In genomic region chr17:7329360-7330098, GRCh38 we compare ENCODE assay signal across 8 cellular contexts. TPM values are rescaled to one million over a fixed set of nuclear protein-coding genes. Genes with fewer than 3 reads are reported as not detected.
DNase-seq lines count a peak whose midpoint lies in the region; ATAC-seq and TF ChIP-seq lines count a peak whose summit lies in the region.

No MANE protein-coding gene starts in this region.

- peak in 1 of 2 donors; percentile 66 for TF ChIP-seq POLR2A in suprapubic skin (IDR thresholded peaks at IDR 0.05)

- CTCF ChIA-PET in SK-N-SH (lab: Yijun Ruan, JAX): interaction anchor here (0.8 to 2.3 kb wide), 11 partner anchors 11 to 284 kb away, joined by 3 to 8 read pairs (median 4); partner anchors contain the start of genes KCTD11 and TMEM95

- ATAC-seq in HG02571 (IDR thresholded peaks at IDR 0.05; ENCODE audit: unreplicated experiment): peak; percentile 53
- peak; percentile 63 to 76 for ATAC-seq in activated naive CD4-positive, alpha-beta T cell treated with anti-CD3 and anti-CD28 coated beads, Interleukin-2, amount 50 U/mL, for 72 hours

- peak; percentile 100 for DNase-seq in GM06990 (ENCODE audit: extremely low read depth, insufficient read length)
- DNase-seq in NCI-H1092 (lab: John Stamatoyannopoulos, UW): peak; percentile 100
- peak; percentile 97 for DNase-seq in SK-N-SH
- peak; percentile 94 to 95 for DNase-seq in activated naive CD4-positive, alpha-beta T cell treated with anti-CD3 and anti-CD28 coated beads, Interleukin-2, amount 50 U/mL, for 72 hours (ENCODE audit: low spot score in 2 of 2)
- peak; percentile 98 for DNase-seq in globus pallidus (ENCODE audit: low spot score)
- DNase-seq in nucleus accumbens (lab: John Stamatoyannopoulos, UW): peak; percentile 65 to 100 (median 96)
- DNase-seq in suprapubic skin (ENCODE audit: low spot score in 2 of 2): peak; percentile 98

- H3K27me3 ChIP-seq in GM06990 (replicated peaks; ENCODE audit: control insufficient read depth, insufficient read depth, low read length): no peaks in the 10 kb centered on the region
- no peaks in the 10 kb centered on the region; the same call in 1 of the 2 replicates for H3K27me3 ChIP-seq in SK-N-SH (ENCODE audit: insufficient read depth)
- H3K27me3 ChIP-seq in suprapubic skin: no peaks in the 10 kb centered on the region

- no peaks in the 10 kb centered on the region for H3K9me3 Mint-ChIP-seq in activated naive CD4-positive, alpha-beta T cell treated with anti-CD3 and anti-CD28 coated beads, Interleukin-2, amount 50 U/mL, for 72 hours

- H3K4me1 ChIP-seq in SK-N-SH (ENCODE audit: control insufficient read depth in 1 of 2, insufficient read depth in 2 of 2, low read depth in 1 of 2, low read length in 1 of 2): peaks cover 3 to 13% of the 10 kb centered on the region in 2 experiments; a peak in 2 of 4 replicates
- H3K4me1 ChIP-seq in suprapubic skin: peaks cover 26% of the 10 kb centered on the region

- peak overlapping the region; percentile 88 for H3K27ac Mint-ChIP-seq in activated naive CD4-positive, alpha-beta T cell treated with anti-CD3 and anti-CD28 coated beads, Interleukin-2, amount 50 U/mL, for 72 hours

- peak overlapping the region; percentile 65 for H3K9ac ChIP-seq in SK-N-SH

- TF ChIP-seq RAD21 in SK-N-SH (IDR thresholded peaks at IDR 0.05; ENCODE audit: low read length): no peak

- H3K9me3 ChIP-seq in SK-N-SH: no peaks in the 10 kb centered on the region
- no peaks in the 10 kb centered on the region for H3K9me3 ChIP-seq in suprapubic skin

- H3K36me3 ChIP-seq in GM06990 (ENCODE audit: control insufficient read depth, insufficient read depth, low read length): peaks cover 12% of the 10 kb centered on the region
- peaks cover 0 to 20% of the 10 kb centered on the region in 2 experiments for H3K36me3 ChIP-seq in SK-N-SH (replicated peaks in 1 of 2; ENCODE audit: control insufficient read depth in 1 of 2, insufficient read depth in 2 of 2, low read length in 1 of 2)
- H3K36me3 ChIP-seq in suprapubic skin: peaks cover 16% of the 10 kb centered on the region

- TF ChIP-seq CTCF in GM06990 (IDR thresholded peaks at IDR 0.05; ENCODE audit: insufficient read depth, low read length, poor library complexity, severe bottlenecking) (no peak), SK-N-SH (IDR thresholded peaks at IDR 0.05) (0 out of 2 replicates have a peak, but pooled peaks have one; percentile 9), suprapubic skin (IDR thresholded peaks at IDR 0.05) (no peak)

- peak overlapping the region; percentile 75 for H2AFZ ChIP-seq in SK-N-SH (ENCODE audit: low read depth)

- H3K27ac ChIP-seq in SK-N-SH (ENCODE audit: low read depth in 2 of 2, low read length in 1 of 2): peak overlapping the region; percentile 79 to 92
- peak overlapping the region; percentile 86 for H3K27ac ChIP-seq in suprapubic skin

- H3K4me3 ChIP-seq in GM06990 (replicated peaks; ENCODE audit: low read depth, low read length) (peak overlapping the region; percentile 81), SK-N-SH (ENCODE audit: low read depth in 2 of 2, low read length in 1 of 2) (peak overlapping the region; percentile 69 to 93), suprapubic skin (peak overlapping the region; percentile 71)

- H3K79me2 ChIP-seq in SK-N-SH (ENCODE audit: insufficient read depth): peaks cover 17% of the 10 kb centered on the region; the same call in 1 of the 2 replicates

- no peaks in the 10 kb centered on the region for H4K20me1 ChIP-seq in SK-N-SH (ENCODE audit: insufficient read depth)

- H3K4me2 ChIP-seq in SK-N-SH: peak overlapping the region; percentile 86

- TF ChIP-seq EP300 in SK-N-SH (IDR thresholded peaks at IDR 0.05; ENCODE audit: borderline replicate concordance in 1 of 2, low read depth in 1 of 2, low read length in 1 of 2) (no peak), suprapubic skin (IDR thresholded peaks at IDR 0.05) (no peak)

- POLR2A ChIA-PET in SK-N-SH (lab: Yijun Ruan, JAX): interaction anchor here (0.6 to 2.3 kb wide), 15 partner anchors 9 to 358 kb away, joined by 3 to 11 read pairs (median 4); partner anchors contain the start of genes ACADVL, DLG4, DVL2 and GPS2

- no peaks in the 10 kb centered on the region for H3K36me3 Mint-ChIP-seq in activated naive CD4-positive, alpha-beta T cell treated with anti-CD3 and anti-CD28 coated beads, Interleukin-2, amount 50 U/mL, for 72 hours

- H3K9me2 ChIP-seq in SK-N-SH: no peaks in the 10 kb centered on the region

- WGBS in SK-N-SH (ENCODE audit: low lambda C conversion rate): 0% methylated on average over 16 of the region's 51 CpGs
- 0% methylated on average over 41 of the region's 51 CpGs for WGBS in suprapubic skin

- H3F3A ChIP-seq in SK-N-SH (replicated peaks; ENCODE audit: insufficient read depth): no peaks in the 10 kb centered on the region

TF ChIP-seq in SK-N-SH, 30 proteins besides CTCF, POLR2A, EP300 and RAD21 (continues in another document):
- TF ChIP-seq, protein P1, sequence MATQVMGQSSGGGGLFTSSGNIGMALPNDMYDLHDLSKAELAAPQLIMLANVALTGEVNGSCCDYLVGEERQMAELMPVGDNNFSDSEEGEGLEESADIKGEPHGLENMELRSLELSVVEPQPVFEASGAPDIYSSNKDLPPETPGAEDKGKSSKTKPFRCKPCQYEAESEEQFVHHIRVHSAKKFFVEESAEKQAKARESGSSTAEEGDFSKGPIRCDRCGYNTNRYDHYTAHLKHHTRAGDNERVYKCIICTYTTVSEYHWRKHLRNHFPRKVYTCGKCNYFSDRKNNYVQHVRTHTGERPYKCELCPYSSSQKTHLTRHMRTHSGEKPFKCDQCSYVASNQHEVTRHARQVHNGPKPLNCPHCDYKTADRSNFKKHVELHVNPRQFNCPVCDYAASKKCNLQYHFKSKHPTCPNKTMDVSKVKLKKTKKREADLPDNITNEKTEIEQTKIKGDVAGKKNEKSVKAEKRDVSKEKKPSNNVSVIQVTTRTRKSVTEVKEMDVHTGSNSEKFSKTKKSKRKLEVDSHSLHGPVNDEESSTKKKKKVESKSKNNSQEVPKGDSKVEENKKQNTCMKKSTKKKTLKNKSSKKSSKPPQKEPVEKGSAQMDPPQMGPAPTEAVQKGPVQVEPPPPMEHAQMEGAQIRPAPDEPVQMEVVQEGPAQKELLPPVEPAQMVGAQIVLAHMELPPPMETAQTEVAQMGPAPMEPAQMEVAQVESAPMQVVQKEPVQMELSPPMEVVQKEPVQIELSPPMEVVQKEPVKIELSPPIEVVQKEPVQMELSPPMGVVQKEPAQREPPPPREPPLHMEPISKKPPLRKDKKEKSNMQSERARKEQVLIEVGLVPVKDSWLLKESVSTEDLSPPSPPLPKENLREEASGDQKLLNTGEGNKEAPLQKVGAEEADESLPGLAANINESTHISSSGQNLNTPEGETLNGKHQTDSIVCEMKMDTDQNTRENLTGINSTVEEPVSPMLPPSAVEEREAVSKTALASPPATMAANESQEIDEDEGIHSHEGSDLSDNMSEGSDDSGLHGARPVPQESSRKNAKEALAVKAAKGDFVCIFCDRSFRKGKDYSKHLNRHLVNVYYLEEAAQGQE (IDR thresholded peaks at IDR 0.05; ENCODE audit: low read depth, low read length): no peak
- TF ChIP-seq CHD2 (IDR thresholded peaks at IDR 0.05; ENCODE audit: low read length, partially characterized antibody) (peak; percentile 73), FOXM1 (IDR thresholded peaks at IDR 0.05; ENCODE audit: low read depth) (no peak), SIN3A (IDR thresholded peaks at IDR 0.05; ENCODE audit: borderline replicate concordance, low read depth, low read length) (peak; percentile 35; the same call in 1 of the 2 replicates), ELF1 (IDR thresholded peaks at IDR 0.05) (no peak), TCF12 (IDR thresholded peaks at IDR 0.05) (no peak), MXI1 (IDR thresholded peaks at IDR 0.05; ENCODE audit: low read depth, low read length) (peak; percentile 87), MEF2A (IDR thresholded peaks at IDR 0.05; ENCODE audit: borderline replicate concordance, low read depth) (no peak), FOSL2 (IDR thresholded peaks at IDR 0.05; ENCODE audit: borderline replicate concordance, low read depth) (no peak), RFX5 (IDR thresholded peaks at IDR 0.05; ENCODE audit: low read length) (no peak), RCOR1 (IDR thresholded peaks at IDR 0.05; ENCODE audit: low read length) (peak; percentile 26; the same call in 1 of the 2 replicates)

RNA-seq across cellular contexts. Expression of gene NEURL4, which starts 0.4 kb away (rescaled TPM):
- polyA plus RNA-seq in SK-N-SH (2012; rRNA removed): 20.7 and 22.1 TPM in 2 replicates
- 4.9 and 7.6 TPM in 2 replicates for polyA plus RNA-seq in SK-N-SH (2012; cell fraction: cytosol; rRNA removed)
- polyA plus RNA-seq in SK-N-SH (2012; cell fraction: nucleus; rRNA removed): 156 and 173 TPM in 2 replicates
- 10 to 100 TPM; 24.8 to 32.7 TPM for total RNA-seq in activated naive CD4-positive, alpha-beta T cell treated with anti-CD3 and anti-CD28 coated beads, Interleukin-2, amount 50 U/mL, for 72 hours
- total RNA-seq in suprapubic skin: 10 to 100 TPM; 11.7 to 51.3 (median 20.6) TPM

RNA-seq across cellular contexts. Expression of gene ACAP1, which starts 6.8 kb away (rescaled TPM):
- polyA plus RNA-seq in SK-N-SH (2012; rRNA removed): 0.71 and 6.4 TPM in 2 replicates
- 1.2 and 2.4 TPM in 2 replicates for polyA plus RNA-seq in SK-N-SH (2012; cell fraction: cytosol; rRNA removed)
- 0.36 and 0.68 TPM in 2 replicates for polyA plus RNA-seq in SK-N-SH (2012; cell fraction: nucleus; rRNA removed)
- total RNA-seq in activated naive CD4-positive, alpha-beta T cell treated with anti-CD3 and anti-CD28 coated beads, Interleukin-2, amount 50 U/mL, for 72 hours: 100 to 1,000 TPM; 400 to 610 TPM
- total RNA-seq in suprapubic skin: 10 to 100 TPM in 1 of 4 donors, 1 to 10 TPM in 2, under 1 TPM in 1; 0.70 to 12.4 (median 4.5) TPM

RNA-seq across cellular contexts. Expression of gene GPS2, which starts 14.4 kb away (rescaled TPM):
- 67.0 and 102 TPM in 2 replicates for polyA plus RNA-seq in SK-N-SH (2012; rRNA removed)
- polyA plus RNA-seq in SK-N-SH (2012; cell fraction: cytosol; rRNA removed): 75.9 and 78.5 TPM in 2 replicates
- polyA plus RNA-seq in SK-N-SH (2012; cell fraction: nucleus; rRNA removed): 216 and 229 TPM in 2 replicates
- 10 to 100 TPM; 36.3 to 48.6 TPM for total RNA-seq in activated naive CD4-positive, alpha-beta T cell treated with anti-CD3 and anti-CD28 coated beads, Interleukin-2, amount 50 U/mL, for 72 hours
- 100 to 1,000 TPM in 1 of 4 donors, 10 to 100 TPM in 3; 77.4 to 123 (median 87.0) TPM for total RNA-seq in suprapubic skin

RNA-seq across cellular contexts. Expression of gene EIF5A, which starts 22.1 kb away (rescaled TPM):
- 711 and 971 TPM in 2 replicates for polyA plus RNA-seq in SK-N-SH (2012; rRNA removed)
- 580 and 792 TPM in 2 replicates for polyA plus RNA-seq in SK-N-SH (2012; cell fraction: cytosol; rRNA removed)
- polyA plus RNA-seq in SK-N-SH (2012; cell fraction: nucleus; rRNA removed): 284 and 445 TPM in 2 replicates
- 100 to 1,000 TPM; 493 to 836 TPM for total RNA-seq in activated naive CD4-positive, alpha-beta T cell treated with anti-CD3 and anti-CD28 coated beads, Interleukin-2, amount 50 U/mL, for 72 hours
- total RNA-seq in suprapubic skin: 100 to 1,000 TPM; 172 to 314 (median 239) TPM

RNA-seq across cellular contexts. Expression of gene KCTD11, which starts 22.4 kb away (rescaled TPM):
- polyA plus RNA-seq in SK-N-SH (2012; rRNA removed): 9.5 and 12.1 TPM in 2 replicates
- polyA plus RNA-seq in SK-N-SH (2012; cell fraction: cytosol; rRNA removed): 6.0 and 8.2 TPM in 2 replicates
- polyA plus RNA-seq in SK-N-SH (2012; cell fraction: nucleus; rRNA removed): 5.9 and 7.8 TPM in 2 replicates
- 10 to 100 TPM in 1 of 2 donors, 1 to 10 TPM in 1; 3.6 to 10.1 TPM for total RNA-seq in activated naive CD4-positive, alpha-beta T cell treated with anti-CD3 and anti-CD28 coated beads, Interleukin-2, amount 50 U/mL, for 72 hours
- total RNA-seq in suprapubic skin: 10 to 100 TPM in 3 of 4 donors, 1 to 10 TPM in 1; 9.1 to 50.1 (median 32.4) TPM

Comparison
In these comparisons a context has a peak if more than half of its experiments do, and no peak if none do; other contexts are left out.
1. Peak in every context shown above with its lines: DNase-seq, ATAC-seq, H3K4me3 ChIP-seq and H3K27ac ChIP-seq.
2. RNA of gene ACAP1, which starts 6.8 kb away (total RNA-seq): 400 to 610 TPM in activated naive CD4-positive, alpha-beta T cell treated with anti-CD3 and anti-CD28 coated beads, Interleukin-2, amount 50 U/mL, for 72 hours; 0.70 to 12.4 TPM in suprapubic skin; every median in the first group is over 10 times any median in the second.